16 cellular contexts compared by ENCODE assay signal in genomic region chr16:84677017-84677803, GRCh38. TPM values are rescaled to one million over a fixed set of nuclear protein-coding genes. Genes with fewer than 3 reads are reported as not detected.
DNase-seq lines count a peak whose midpoint lies in the region; TF ChIP-seq lines count a peak whose summit lies in the region.
"Had no signal": no experiment of that assay in that cellular context is flagged by ENCODE, and none has a peak within 500 bp of the region (broad histone marks: within the 10 kb centered on the region; RNA-seq: fewer than 3 reads in every experiment).

No MANE protein-coding gene starts in this region.

- no peak overlapping the region for H3K4me3 Mint-ChIP-seq in CD4-positive, alpha-beta memory T cell
- H3K4me3 Mint-ChIP-seq: T-helper 1 cell treated with Interleukin-12 subunit alpha and Interleukin-12 subunit beta and Interleukin-4 antibody, amounts not matched to agents 30 μg/mL and 1 μg/mL, for 36 hours had no signal

- H2AFZ ChIP-seq in hepatocyte (no peak overlapping the region), mesenchymal stem cell (ENCODE audit: low read depth, low read length) (no peak overlapping the region)

- H3K27me3 ChIP-seq in hepatocyte, result no peaks in the 10 kb centered on the region
- peaks cover 0 to 27% of the 10 kb centered on the region in 2 experiments for H3K27me3 ChIP-seq in mesenchymal stem cell (ENCODE audit: control insufficient read depth in 1 of 2, insufficient read depth in 1 of 2, low read length in 2 of 2)
- no peaks in the 10 kb centered on the region for H3K27me3 ChIP-seq in CD4-positive, alpha-beta memory T cell (ENCODE audit: insufficient read depth, low read length)

- H3K27me3 Mint-ChIP-seq in CD4-positive, alpha-beta memory T cell, result peaks cover 6 to 7% of the 10 kb centered on the region in 2 donors

- intact Hi-C loops in CD4-positive, alpha-beta memory T cell (cut with micrococcal nuclease), result no loop called here

- no peak overlapping the region for H2AK5ac ChIP-seq in mesenchymal stem cell (ENCODE audit: low read length, severe bottlenecking)

- H3K9me3 Mint-ChIP-seq in CD4-positive, alpha-beta memory T cell, result no peaks in the 10 kb centered on the region
- H3K9me3 Mint-ChIP-seq: T-helper 1 cell treated with Interleukin-12 subunit alpha and Interleukin-12 subunit beta and Interleukin-4 antibody, amounts not matched to agents 30 μg/mL and 1 μg/mL, for 36 hours had no signal

- no peak overlapping the region for H4K8ac ChIP-seq in mesenchymal stem cell (ENCODE audit: low read length)

- no peak overlapping the region for H2BK12ac ChIP-seq in mesenchymal stem cell (ENCODE audit: low read length in 2 of 2)

- H3K27ac ChIP-seq in hepatocyte (no peak overlapping the region), mesenchymal stem cell (ENCODE audit: low read length, poor library complexity, severe bottlenecking) (no peak overlapping the region)
- no peak overlapping the region for H3K27ac ChIP-seq in CD4-positive, alpha-beta memory T cell (ENCODE audit: low read depth, low read length)

- H3K27ac Mint-ChIP-seq in CD4-positive, alpha-beta memory T cell, result no peak overlapping the region
- H3K27ac Mint-ChIP-seq: T-helper 1 cell treated with Interleukin-12 subunit alpha and Interleukin-12 subunit beta and Interleukin-4 antibody, amounts not matched to agents 30 μg/mL and 1 μg/mL, for 36 hours had no signal

- no peak overlapping the region for H2BK5ac ChIP-seq in mesenchymal stem cell (ENCODE audit: low read depth, low read length, poor library complexity, severe bottlenecking)

- peaks cover 0 to 1% of the 10 kb centered on the region in 2 donors for H3K36me3 Mint-ChIP-seq in CD4-positive, alpha-beta memory T cell

- POLR2A ChIA-PET in CD4-positive, alpha-beta memory T cell (lab: Charles Lee; ENCODE audit: partially characterized antibody), result no interaction called here

- H3K9ac ChIP-seq in mesenchymal stem cell (ENCODE audit: low read length), result no peak overlapping the region

- no peak overlapping the region for H3K18ac ChIP-seq in mesenchymal stem cell (ENCODE audit: low read depth in 1 of 2, low read length in 2 of 2)

- no peak overlapping the region for H3K23ac ChIP-seq in mesenchymal stem cell (ENCODE audit: low read length in 2 of 2)

- no peak overlapping the region for H2BK15ac ChIP-seq in mesenchymal stem cell (ENCODE audit: low read depth, poor library complexity, severe bottlenecking)

- H3K9me3 ChIP-seq in hepatocyte (ENCODE audit: low read depth) (no peaks in the 10 kb centered on the region), mesenchymal stem cell (ENCODE audit: control insufficient read depth, low read length) (no peaks in the 10 kb centered on the region)
- H3K9me3 ChIP-seq in CD4-positive, alpha-beta memory T cell (ENCODE audit: control insufficient read depth in 1 of 2, low read length in 2 of 2), result no peaks in the 10 kb centered on the region

- peaks cover 3 to 9% (median 3%) of the 10 kb centered on the region in 4 donors for H3K4me1 Mint-ChIP-seq in CD4-positive, alpha-beta memory T cell

- no peaks in the 10 kb centered on the region for H3K4me1 ChIP-seq in hepatocyte (ENCODE audit: insufficient read depth)
- H3K4me1 ChIP-seq in mesenchymal stem cell (ENCODE audit: control insufficient read depth, insufficient read depth, low read depth, low read length), result peaks cover 3% of the 10 kb centered on the region
- H3K4me1 ChIP-seq in CD4-positive, alpha-beta memory T cell (ENCODE audit: insufficient read depth, low read length), result no peaks in the 10 kb centered on the region

- CTCF ChIA-PET in CD4-positive, alpha-beta memory T cell (lab: Charles Lee; ENCODE audit: partially characterized antibody), result no interaction called here

- H3K36me3 ChIP-seq in hepatocyte (replicated peaks; ENCODE audit: insufficient read depth, low read depth) (no peaks in the 10 kb centered on the region), mesenchymal stem cell (ENCODE audit: control insufficient read depth in 1 of 2, insufficient read depth in 2 of 2, low read depth in 1 of 2, low read length in 2 of 2) (no peaks in the 10 kb centered on the region)
- no peaks in the 10 kb centered on the region for H3K36me3 ChIP-seq in CD4-positive, alpha-beta memory T cell (ENCODE audit: insufficient read depth, low read length)

- no peak overlapping the region for H4K91ac ChIP-seq in mesenchymal stem cell (ENCODE audit: low read length)

- H3K4ac ChIP-seq in mesenchymal stem cell (ENCODE audit: low read depth in 1 of 2, low read length in 2 of 2), result no peak overlapping the region

- H3K4me2 ChIP-seq in hepatocyte, result no peak overlapping the region
- no peak overlapping the region for H3K4me2 ChIP-seq in mesenchymal stem cell (ENCODE audit: low read length, poor library complexity, severe bottlenecking)

- no peak overlapping the region for H2BK120ac ChIP-seq in mesenchymal stem cell (ENCODE audit: low read depth, low read length)

- peak; percentile 40 for DNase-seq in NCI-H82 (lab: John Stamatoyannopoulos, UW)
- no peak for DNase-seq in NCI-H82 treated with DMSO at 0.1 percent for 48 hours (lab: John Stamatoyannopoulos, UW; ENCODE audit: unreplicated experiment)
- DNase-seq in NCI-H69 (lab: John Stamatoyannopoulos, UW), result peak; percentile 20
- peak; percentile 23 for DNase-seq in hepatocyte (ENCODE audit: low spot score)
- DNase-seq in mesenchymal stem cell, result no peak
- DNase-seq in NCI-H146 (lab: John Stamatoyannopoulos, UW), result no peak
- no peak for DNase-seq in CD4-positive, alpha-beta memory T cell
- DNase-seq in activated naive CD4-positive, alpha-beta T cell treated with anti-CD3 and anti-CD28 coated beads, Interleukin-2, amount 50 U/mL, for 16 hours, result no peak
- DNase-seq: C1 segment of cervical spinal cord, NCI-H1092, NCI-H1694, NCI-H345, NCI-H526 treated with DMSO at 0.1 percent for 48 hours, SHP77 had no signal

- no peak for TF ChIP-seq CTCF in hepatocyte (IDR thresholded peaks at IDR 0.05; ENCODE audit: poor library complexity)

- no peaks in the 10 kb centered on the region for H4K20me1 ChIP-seq in hepatocyte (ENCODE audit: insufficient read depth, poor library complexity, severe bottlenecking)

- H3K79me1 ChIP-seq in mesenchymal stem cell (replicated peaks; ENCODE audit: low read length, poor library complexity, severe bottlenecking), result peaks cover 3% of the 10 kb centered on the region

- WGBS in hepatocyte (ENCODE audit: low lambda C conversion rate, missing lambda C conversion rate), result 69% methylated on average over 14 of the region's 14 CpGs
- 86% methylated on average over 11 of the region's 14 CpGs for WGBS in mesenchymal stem cell

- no peaks in the 10 kb centered on the region for H3K79me2 ChIP-seq in hepatocyte

- H3K9me2 ChIP-seq in hepatocyte (replicated peaks; ENCODE audit: insufficient read depth), result no peaks in the 10 kb centered on the region

- no peak overlapping the region for H3K4me3 ChIP-seq in hepatocyte
- no peak overlapping the region for H3K4me3 ChIP-seq in mesenchymal stem cell (ENCODE audit: insufficient read depth in 1 of 2, low read depth in 1 of 2, low read length in 2 of 2)
- no peak overlapping the region for H3K4me3 ChIP-seq in CD4-positive, alpha-beta memory T cell (ENCODE audit: low read length in 2 of 2)
- H3K4me3 ChIP-seq: GM12878 had no signal

- H3K14ac ChIP-seq in mesenchymal stem cell (ENCODE audit: low read length in 2 of 2), result no peak overlapping the region

RNA-seq across cellular contexts. Expression of gene USP10, which starts 22.6 kb away (rescaled TPM):
- total RNA-seq in hepatocyte, result 50.3 and 53.1 TPM in 2 replicates
- polyA plus RNA-seq in hepatocyte, result 54.8 and 62.4 TPM in 2 replicates
- polyA plus RNA-seq in mesenchymal stem cell (2013, experiment 1 of 2), result 51.6 TPM
- polyA plus RNA-seq in mesenchymal stem cell (2013, experiment 2 of 2), result 51.4 TPM
- total RNA-seq in CD4-positive, alpha-beta memory T cell, result 10 to 100 TPM; 89.0 to 93.2 TPM
- polyA plus RNA-seq in CD4-positive, alpha-beta memory T cell, result 100 to 1,000 TPM; 269 to 419 TPM

RNA-seq across cellular contexts. Expression of gene KLHL36, which starts 28.9 kb away (rescaled TPM):
- 45.0 and 50.5 TPM in 2 replicates for total RNA-seq in hepatocyte
- 24.4 and 29.9 TPM in 2 replicates for polyA plus RNA-seq in hepatocyte
- polyA plus RNA-seq in mesenchymal stem cell (2013, experiment 1 of 2), result 19.3 TPM
- polyA plus RNA-seq in mesenchymal stem cell (2013, experiment 2 of 2), result 18.4 TPM
- 100 to 1,000 TPM; 131 to 149 TPM for total RNA-seq in CD4-positive, alpha-beta memory T cell
- 10 to 100 TPM; 28.2 to 43.0 TPM for polyA plus RNA-seq in CD4-positive, alpha-beta memory T cell

RNA-seq across cellular contexts. Expression of gene COTL1, which starts 59.3 kb away (rescaled TPM):
- total RNA-seq in hepatocyte, result 30.1 and 32.8 TPM in 2 replicates
- polyA plus RNA-seq in hepatocyte, result 101 and 104 TPM in 2 replicates
- polyA plus RNA-seq in mesenchymal stem cell (2013, experiment 1 of 2), result 264 TPM
- polyA plus RNA-seq in mesenchymal stem cell (2013, experiment 2 of 2), result 251 TPM
- total RNA-seq in CD4-positive, alpha-beta memory T cell, result 100 to 1,000 TPM; 181 to 186 TPM
- 100 to 1,000 TPM; 589 to 683 TPM for polyA plus RNA-seq in CD4-positive, alpha-beta memory T cell

Comparison
In these comparisons a context has a peak if more than half of its experiments do, and no peak if none do; other contexts are left out.
1. DNase-seq: peak in NCI-H82 (single experiment), NCI-H69 (single experiment) and hepatocyte (single experiment); none in NCI-H82 treated with DMSO at 0.1 percent for 48 hours (single experiment), mesenchymal stem cell (single experiment), NCI-H146 (single experiment), CD4-positive, alpha-beta memory T cell (0 of 5) and activated naive CD4-positive, alpha-beta T cell treated with anti-CD3 and anti-CD28 coated beads, Interleukin-2, amount 50 U/mL, for 16 hours (single experiment).